Comparison of ENCODE assay signal across 9 cellular contexts in the genomic region with DNA sequence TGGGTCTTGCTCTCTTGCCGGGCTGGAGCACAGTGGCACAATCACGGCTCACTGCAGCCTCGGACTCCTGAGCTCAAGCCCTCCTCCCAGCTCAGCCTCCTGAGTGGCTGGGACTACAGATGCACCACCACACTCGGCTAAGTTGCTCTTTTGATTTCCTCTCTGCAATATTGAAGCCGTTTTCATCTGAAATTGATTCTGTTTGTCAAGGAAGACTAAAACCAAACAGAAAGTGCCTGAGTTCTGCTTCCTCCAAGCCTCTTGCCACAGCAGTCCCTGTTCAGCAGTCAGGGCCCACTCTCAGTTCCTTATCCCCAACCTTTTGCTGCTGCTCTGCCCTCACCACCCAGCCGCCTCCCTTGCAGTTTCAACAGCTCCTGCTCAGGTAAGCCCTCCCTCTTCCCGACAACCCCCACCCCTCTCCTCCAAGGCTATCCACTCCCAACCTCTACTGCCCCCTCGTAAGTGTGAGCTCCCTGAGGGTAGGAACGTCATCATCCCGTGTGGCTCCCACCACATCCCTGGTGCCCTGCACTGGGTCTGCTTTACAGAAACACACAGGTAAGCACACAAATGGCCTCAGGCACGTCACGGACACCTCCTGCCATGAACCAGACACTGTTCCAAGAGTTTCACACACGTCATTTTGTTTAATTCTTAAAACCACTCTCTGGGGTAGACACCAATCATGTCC.
DNase-seq lines count a peak whose midpoint lies in the region; ATAC-seq, FAIRE-seq and TF ChIP-seq lines count a peak whose summit lies in the region.
"Had no signal": no experiment of that assay in that cellular context is flagged by ENCODE, and none has a peak within 500 bp of the region (broad histone marks: within the 10 kb centered on the region; RNA-seq: fewer than 3 reads in every experiment).

No MANE protein-coding gene starts in this region.

- H3K36me3 Mint-ChIP-seq in neural progenitor cell, result peaks cover 2% of the 10 kb centered on the region
- H3K36me3 Mint-ChIP-seq: brain had no signal

- H4K20me1 ChIP-seq in neural progenitor cell (ENCODE audit: low read depth), result no peaks in the 10 kb centered on the region

- H3K4me3 ChIP-seq in NB4 (ENCODE audit: low read depth, low read length) (no peak overlapping the region), neural progenitor cell (no peak overlapping the region), adrenal gland (no peak overlapping the region)

- no peaks in the 10 kb centered on the region for H3K79me2 ChIP-seq in neural progenitor cell (ENCODE audit: low read depth)

- no peak overlapping the region for H3K9ac ChIP-seq in neural progenitor cell

- peaks cover 2% of the 10 kb centered on the region for H3K9me3 Mint-ChIP-seq in neural progenitor cell

- TF ChIP-seq CTCF in NB4 (IDR thresholded peaks at IDR 0.05; ENCODE audit: low read depth, low read length) (no peak), neural progenitor cell (IDR thresholded peaks at IDR 0.05) (no peak), D721Med (IDR thresholded peaks at IDR 0.05; ENCODE audit: insufficient read depth, missing control alignments) (no peak), adrenal gland (IDR thresholded peaks at IDR 0.05) (no peak)

- FAIRE-seq in D721Med (lab: Jason Lieb, UNC) (no peak), H54 (lab: Jason Lieb, UNC) (no peak)

- no peak overlapping the region for H3K27ac ChIP-seq in neural progenitor cell
- peak overlapping the region in 2 of 5 donors; percentile 6 to 55 for H3K27ac ChIP-seq in adrenal gland

- H3K4me1 ChIP-seq in neural progenitor cell (no peaks in the 10 kb centered on the region), adrenal gland (replicated peaks in 1 of 2) (no peaks in the 10 kb centered on the region)

- H3K27me3 ChIP-seq in neural progenitor cell (no peaks in the 10 kb centered on the region), adrenal gland (no peaks in the 10 kb centered on the region)

- no peak overlapping the region for H3K4me3 Mint-ChIP-seq in neural progenitor cell
- H3K4me3 Mint-ChIP-seq: brain had no signal

- no peak for TF ChIP-seq POLR2A in NB4 (IDR thresholded peaks at IDR 0.05; ENCODE audit: extremely low read depth, insufficient read length)
- TF ChIP-seq POLR2A in H54 (IDR thresholded peaks at IDR 0.05; ENCODE audit: low read depth, low read length), result no peak
- TF ChIP-seq POLR2A in adrenal gland (IDR thresholded peaks at IDR 0.05), result no peak

- H3K9me3 ChIP-seq in neural progenitor cell (ENCODE audit: low read depth) (no peaks in the 10 kb centered on the region), adrenal gland (replicated peaks in 1 of 3) (no peaks in the 10 kb centered on the region)

- H3K36me3 ChIP-seq in neural progenitor cell (no peaks in the 10 kb centered on the region), adrenal gland (replicated peaks in 1 of 2) (no peaks in the 10 kb centered on the region)

- intact Hi-C loops in adrenal gland (cut with DNase I), result no loop called here

- WGBS in adrenal gland, 4 donors, result 69 to 77% (median 73%) methylated on average over 13 of the region's 13 CpGs

- H3K4me1 Mint-ChIP-seq in neural progenitor cell, result peaks cover 26% of the 10 kb centered on the region

- ATAC-seq in GM19043 (IDR thresholded peaks at IDR 0.05; ENCODE audit: low read depth, unreplicated experiment) (peak; percentile 93), HG02588 (IDR thresholded peaks at IDR 0.05; ENCODE audit: unreplicated experiment) (peak; percentile 96)

- no peaks in the 10 kb centered on the region for H3F3A ChIP-seq in neural progenitor cell (ENCODE audit: low read depth)

- peak overlapping the region; percentile 20 for H2AFZ ChIP-seq in neural progenitor cell (replicated peaks)

- H3K27ac Mint-ChIP-seq in neural progenitor cell, result peak overlapping the region; percentile 51
- H3K27ac Mint-ChIP-seq: brain had no signal

- no peak overlapping the region for H3K4me2 ChIP-seq in neural progenitor cell

- DNase-seq in NB4 (ENCODE audit: low read depth) (peak; percentile 38), neural progenitor cell (ENCODE audit: low spot score) (no peak), D721Med (ENCODE audit: insufficient read length, low spot score) (no peak), H54 (ENCODE audit: insufficient read length, low spot score) (no peak), adrenal gland (no peak)
- DNase-seq: stimulated activated CD4-positive, alpha-beta T cell treated with anti-CD3 and anti-CD28 coated beads, Interleukin-15, amount 100 ng/mL, for 24 hours had no signal

- peaks cover 7% of the 10 kb centered on the region for H3K27me3 Mint-ChIP-seq in neural progenitor cell (ENCODE audit: insufficient read depth, low read depth)
